Comparison of ENCODE assay signal across 17 cellular contexts in genomic region chr4:174255374-174255773, GRCh38.
"Had no signal": no experiment of that assay in that cellular context is flagged by ENCODE, and none has a peak within 500 bp of the region (broad histone marks: within the 10 kb centered on the region; RNA-seq: fewer than 3 reads in every experiment).

No MANE protein-coding gene starts in this region.

- H3K9me3 ChIP-seq: gastroesophageal sphincter, left ventricle myocardium inferior, lower lobe of right lung, testis, tibial nerve had no signal

- FAIRE-seq: keratinocyte had no signal

- H3K4me3 ChIP-seq: coronary artery, dorsolateral prefrontal cortex, gastroesophageal sphincter, left ventricle myocardium inferior, lower lobe of right lung, testis, tibial nerve had no signal

- ATAC-seq: esophagus mucosa; gastroesophageal sphincter; lower lobe of right lung; natural killer cell; right cardiac atrium; stimulated activated naive B cell treated with anti-CD40 and anti-IgM and Interleukin-4, amounts not matched to agents 10 μg/mL and 1 μg/mL and 100 μg/mL, for 72 hours; stimulated activated naive CD8-positive, alpha-beta T cell treated with anti-CD3 and anti-CD28 coated beads, Interleukin-15, amount 100 ng/mL, for 72 hours had no signal

- H3K27me3 ChIP-seq: dorsolateral prefrontal cortex, gastroesophageal sphincter, testis, tibial nerve had no signal

- H3K27ac ChIP-seq: coronary artery, dorsolateral prefrontal cortex, gastroesophageal sphincter, left ventricle myocardium inferior, lower lobe of right lung, testis, tibial nerve had no signal

- H3K4me1 ChIP-seq: testis, tibial nerve had no signal

- DNase-seq: dorsolateral prefrontal cortex; effector CD8-positive, alpha-beta T cell; left cardiac atrium; left ventricle myocardium inferior; lower lobe of right lung; natural killer cell; stimulated activated CD4-positive, alpha-beta T cell treated with anti-CD3 and anti-CD28 coated beads, Interleukin-2, amount 100 ng/mL, for 24 hours; stimulated activated CD4-positive, alpha-beta T cell treated with anti-CD3 and anti-CD28 coated beads, Interleukin-4, amount 100 ng/mL, for 4 hours; stimulated activated naive B cell treated with anti-CD40 and anti-IgM and Interleukin-4, amounts not matched to agents 10 μg/mL and 1 μg/mL and 100 μg/mL, for 72 hours; stimulated activated naive CD8-positive, alpha-beta T cell treated with anti-CD3 and anti-CD28 coated beads, Interleukin-15, amount 100 ng/mL, for 72 hours; testis had no signal
